7 cellular contexts compared by ENCODE assay signal in genomic region chr3:81758771-81759170, GRCh38. TPM values are rescaled to one million over a fixed set of nuclear protein-coding genes. Genes with fewer than 3 reads are reported as not detected.
DNase-seq lines count a peak whose midpoint lies in the region; ATAC-seq, FAIRE-seq and TF ChIP-seq lines count a peak whose summit lies in the region.
"Not testable (repeated sequence)": the region's sequence is repeated elsewhere in the genome, so short reads cannot be mapped to it uniquely, and the experiment has no call there.

No MANE protein-coding gene starts in this region.

- H2AFZ ChIP-seq in IMR-90 (replicated peaks; ENCODE audit: low read length, poor library complexity); astrocyte (ENCODE audit: low read depth, low read length): not testable (repeated sequence)

- H3K14ac ChIP-seq in IMR-90 (replicated peaks; ENCODE audit: low read depth, low read length), result not testable (repeated sequence)

- not testable (repeated sequence) for H3K56ac ChIP-seq in IMR-90 (ENCODE audit: extremely low read depth, insufficient read depth, low read length)

- not testable (repeated sequence) for H4K20me1 ChIP-seq in IMR-90 (ENCODE audit: insufficient read depth, low read length); astrocyte (ENCODE audit: insufficient read depth, low read length)

- H3K18ac ChIP-seq in IMR-90 (ENCODE audit: low read depth, low read length), result peak overlapping the region; percentile 52; the same call in 1 of the 2 replicates

- intact Hi-C loops in IMR-90 (cut with micrococcal nuclease); activated CD4-positive, alpha-beta T cell treated with anti-CD3 and anti-CD28 coated beads, Interleukin-2, amount 10 ng/mL, durations not matched to agents 24 days and 14 days (cut with micrococcal nuclease); esophagus squamous epithelium (cut with DNase I): not testable (repeated sequence)
- intact Hi-C loops in sigmoid colon (cut with DNase I), result loop anchor here (2.0 kb wide), 1 partner anchor 14 kb away; no protein-coding TSS in a partner anchor

- H2BK20ac ChIP-seq in IMR-90 (ENCODE audit: low read depth, low read length), result peak overlapping the region; percentile 49; the same call in 1 of the 2 replicates

- H3K4me3 ChIP-seq in IMR-90 (ENCODE audit: insufficient read depth, low read depth, low read length); astrocyte (ENCODE audit: insufficient read depth, low read depth, low read length); right atrium auricular region; sigmoid colon: not testable (repeated sequence)
- H3K4me3 ChIP-seq in esophagus squamous epithelium, result peak overlapping the region in 1 of 4 donors; percentile 77
- H3K4me3 ChIP-seq in thoracic aorta, result peak overlapping the region; percentile 83

- H4K8ac ChIP-seq in IMR-90 (ENCODE audit: low read depth in 2 of 2, low read length in 2 of 2), result peak overlapping the region in 1 of 2 experiments; percentile 48; a peak in 2 of 4 replicates

- FAIRE-seq in astrocyte (lab: Jason Lieb, UNC), result not testable (repeated sequence)

- TF ChIP-seq CTCF in IMR-90 (conservative IDR thresholded peaks at IDR 0.05; ENCODE audit: low read depth, low read length); astrocyte (IDR thresholded peaks at IDR 0.05; ENCODE audit: insufficient read depth, low read depth, low read length); esophagus squamous epithelium (IDR thresholded peaks at IDR 0.05); right atrium auricular region (IDR thresholded peaks at IDR 0.05); sigmoid colon (IDR thresholded peaks at IDR 0.05); thoracic aorta (IDR thresholded peaks at IDR 0.05): not testable (repeated sequence)

- H3K36me3 Mint-ChIP-seq in activated CD4-positive, alpha-beta T cell treated with anti-CD3 and anti-CD28 coated beads, Interleukin-2, amount 10 ng/mL, durations not matched to agents 24 days and 14 days (ENCODE audit: low read depth), result peaks cover 59% of the 10 kb centered on the region
- peaks cover 30% of the 10 kb centered on the region for H3K36me3 Mint-ChIP-seq in astrocyte (ENCODE audit: low read depth, unreplicated experiment)

- 0 out of 2 replicates have a peak overlapping the region, but pooled peaks have one; percentile 42 for H3K23ac ChIP-seq in IMR-90 (ENCODE audit: low read depth, low read length)

- POLR2A ChIA-PET in IMR-90 (lab: Charles Lee; ENCODE audit: unreplicated experiment), result not testable (repeated sequence)

- H3K9ac ChIP-seq in IMR-90 (ENCODE audit: low read depth, low read length); astrocyte (ENCODE audit: low read length): not testable (repeated sequence)

- H3K27ac ChIP-seq in IMR-90 (ENCODE audit: insufficient read depth, low read length), result peak overlapping the region; percentile 28; the same call in 1 of the 2 replicates
- H3K27ac ChIP-seq in astrocyte (ENCODE audit: low read depth, low read length), result peak overlapping the region; percentile 8
- H3K27ac ChIP-seq in esophagus squamous epithelium, result peak overlapping the region; percentile 97 to 99 (median 98)
- peak overlapping the region; percentile 98 to 99 for H3K27ac ChIP-seq in right atrium auricular region
- peak overlapping the region; percentile 19 to 98 (median 59) for H3K27ac ChIP-seq in sigmoid colon
- peak overlapping the region; percentile 98 for H3K27ac ChIP-seq in thoracic aorta

- not testable (repeated sequence) for H3K4me3 Mint-ChIP-seq in activated CD4-positive, alpha-beta T cell treated with anti-CD3 and anti-CD28 coated beads, Interleukin-2, amount 10 ng/mL, durations not matched to agents 24 days and 14 days
- peak overlapping the region; percentile 90 for H3K4me3 Mint-ChIP-seq in astrocyte (ENCODE audit: unreplicated experiment)

- H2BK5ac ChIP-seq in IMR-90 (ENCODE audit: low read depth, low read length, poor library complexity, severe bottlenecking), result peak overlapping the region; percentile 98

- H4K5ac ChIP-seq in IMR-90 (ENCODE audit: low read depth, low read length), result peak overlapping the region; percentile 46

- H3K36me3 ChIP-seq in IMR-90 (ENCODE audit: control insufficient read depth, insufficient read depth, low read length); astrocyte (ENCODE audit: insufficient read depth, low read length); esophagus squamous epithelium; sigmoid colon; thoracic aorta: not testable (repeated sequence)
- H3K36me3 ChIP-seq in right atrium auricular region, result peaks cover 15% of the 10 kb centered on the region

- H3K79me1 ChIP-seq in IMR-90 (ENCODE audit: low read depth in 1 of 2, low read length in 2 of 2), result peaks cover 18 to 39% of the 10 kb centered on the region in 2 experiments

- peak overlapping the region; percentile 47; the same call in 1 of the 2 replicates for H3K4ac ChIP-seq in IMR-90 (ENCODE audit: low read depth, low read length)

- H2BK15ac ChIP-seq in IMR-90 (ENCODE audit: low read depth, low read length), result peak overlapping the region; percentile 10; the same call in 1 of the 3 replicates

- not testable (repeated sequence) for TF ChIP-seq RAD21 in IMR-90 (IDR thresholded peaks at IDR 0.05; ENCODE audit: low read length)

- H3K4me1 Mint-ChIP-seq in activated CD4-positive, alpha-beta T cell treated with anti-CD3 and anti-CD28 coated beads, Interleukin-2, amount 10 ng/mL, durations not matched to agents 24 days and 14 days, result peaks cover 44% of the 10 kb centered on the region
- H3K4me1 Mint-ChIP-seq in astrocyte (ENCODE audit: low read depth, unreplicated experiment), result peaks cover 10% of the 10 kb centered on the region

- not testable (repeated sequence) for H3K9me3 ChIP-seq in IMR-90 (ENCODE audit: control insufficient read depth, insufficient read depth, low read length); astrocyte (ENCODE audit: insufficient read depth, low read depth, low read length); esophagus squamous epithelium; right atrium auricular region; sigmoid colon; thoracic aorta

- not testable (repeated sequence) for H3K9me1 ChIP-seq in IMR-90 (ENCODE audit: insufficient read depth, low read length)

- DNase-seq in IMR-90; astrocyte (ENCODE audit: low read depth); esophagus squamous epithelium (lab: John Stamatoyannopoulos, UW); right atrium auricular region (ENCODE audit: low spot score); sigmoid colon; thoracic aorta (ENCODE audit: low spot score): not testable (repeated sequence)
- DNase-seq in activated CD4-positive, alpha-beta T cell treated with anti-CD3 and anti-CD28 coated beads, Interleukin-2, amount 10 ng/mL, durations not matched to agents 24 days and 14 days, result peak; percentile 48

- peak overlapping the region; percentile 75 for H2AK5ac ChIP-seq in IMR-90 (ENCODE audit: low read depth, low read length)

- not testable (repeated sequence) for H4K91ac ChIP-seq in IMR-90 (ENCODE audit: insufficient read depth, low read depth, low read length)

- not testable (repeated sequence) for BruUV-seq in IMR-90 (replicated peaks; lab: Mats Ljungman, UMichigan)

- CTCF ChIA-PET in IMR-90 (lab: Yijun Ruan, JAX), result not testable (repeated sequence)

- not testable (repeated sequence) for H2AK9ac ChIP-seq in IMR-90 (replicated peaks; ENCODE audit: low read depth, low read length, poor library complexity)

- dilution Hi-C loops in IMR-90 (cut with HindIII; ENCODE audit: low sequenced_read_pairs, unreplicated experiment), result not testable (repeated sequence)

- peaks cover 25% of the 10 kb centered on the region for H3K9me3 Mint-ChIP-seq in activated CD4-positive, alpha-beta T cell treated with anti-CD3 and anti-CD28 coated beads, Interleukin-2, amount 10 ng/mL, durations not matched to agents 24 days and 14 days
- H3K9me3 Mint-ChIP-seq in astrocyte (ENCODE audit: unreplicated experiment), result not testable (repeated sequence)

- WGBS in IMR-90 (ENCODE audit: extremely low coverage in 2 of 2, insufficient read length in 1 of 2), 2 experiments, result no CpG with 5 or more reads among the region's 4 CpGs
- WGBS in esophagus squamous epithelium, 2 donors, result 83 to 88% methylated on average over 4 of the region's 4 CpGs
- WGBS in sigmoid colon, 2 donors, result 96 to 97% methylated on average over 4 of the region's 4 CpGs

- not testable (repeated sequence) for H3K4me1 ChIP-seq in IMR-90 (ENCODE audit: control insufficient read depth, insufficient read depth, low read length)
- H3K4me1 ChIP-seq in astrocyte (ENCODE audit: insufficient read depth, low read length) (peaks cover 14% of the 10 kb centered on the region), esophagus squamous epithelium (peaks cover 0 to 48% (median 30%) of the 10 kb centered on the region in 3 donors), right atrium auricular region (peaks cover 0 to 51% of the 10 kb centered on the region in 2 donors), sigmoid colon (peaks cover 0 to 30% (median 20%) of the 10 kb centered on the region in 4 donors), thoracic aorta (ENCODE audit: control insufficient read depth in 1 of 2, low read depth in 2 of 2) (peaks cover 6 to 60% of the 10 kb centered on the region in 2 donors)

- H3K79me2 ChIP-seq in astrocyte (ENCODE audit: insufficient read depth, low read length), result peaks cover 66% of the 10 kb centered on the region

- not testable (repeated sequence) for ATAC-seq in IMR-90 (ENCODE audit: low read depth); thoracic aorta (ENCODE audit: insufficient number of reproducible peaks, low FRiP score, low read depth)

- H2BK120ac ChIP-seq in IMR-90 (ENCODE audit: low read depth, low read length), result peak overlapping the region; percentile 55; the same call in 1 of the 2 replicates

- in situ Hi-C loops in IMR-90 (cut with MboI; ENCODE audit: low sequenced_read_pairs), result not testable (repeated sequence)

- not testable (repeated sequence) for H3K27me3 Mint-ChIP-seq in activated CD4-positive, alpha-beta T cell treated with anti-CD3 and anti-CD28 coated beads, Interleukin-2, amount 10 ng/mL, durations not matched to agents 24 days and 14 days; astrocyte (ENCODE audit: low read depth, unreplicated experiment)

- not testable (repeated sequence) for TF ChIP-seq EP300 in sigmoid colon (IDR thresholded peaks at IDR 0.05)

- not testable (repeated sequence) for TF ChIP-seq POLR2A in IMR-90 (IDR thresholded peaks at IDR 0.05; ENCODE audit: low read depth, low read length); esophagus squamous epithelium (IDR thresholded peaks at IDR 0.05); sigmoid colon (IDR thresholded peaks at IDR 0.05)

- H3K27ac Mint-ChIP-seq in activated CD4-positive, alpha-beta T cell treated with anti-CD3 and anti-CD28 coated beads, Interleukin-2, amount 10 ng/mL, durations not matched to agents 24 days and 14 days; astrocyte (ENCODE audit: unreplicated experiment): not testable (repeated sequence)

- not testable (repeated sequence) for H3K27me3 ChIP-seq in IMR-90 (ENCODE audit: control insufficient read depth, insufficient read depth, low read length); astrocyte (ENCODE audit: insufficient read depth, low read length); esophagus squamous epithelium; right atrium auricular region; sigmoid colon; thoracic aorta (replicated peaks; ENCODE audit: insufficient read depth)

- peak overlapping the region; percentile 32; the same call in 1 of the 2 replicates for H3K4me2 ChIP-seq in IMR-90 (ENCODE audit: low read depth, low read length)
- not testable (repeated sequence) for H3K4me2 ChIP-seq in astrocyte (ENCODE audit: low read length)

RNA-seq across cellular contexts. Expression of gene GBE1, which starts 2.7 kb away (rescaled TPM):
- total RNA-seq in IMR-90 (2012; rRNA removed), result 90.3 and 122 TPM in 2 replicates
- polyA plus RNA-seq in IMR-90 (2012; rRNA removed), result 26.5 and 36.7 TPM in 2 replicates
- 5.6 and 6.6 TPM in 2 replicates for polyA plus RNA-seq in IMR-90 (2012; cell fraction: cytosol; rRNA removed)
- 2.0 and 25.1 TPM in 2 replicates for polyA plus RNA-seq in IMR-90 (2012; cell fraction: nucleus; rRNA removed; ENCODE audit: low replicate concordance)
- total RNA-seq in activated CD4-positive, alpha-beta T cell treated with anti-CD3 and anti-CD28 coated beads, Interleukin-2, amount 10 ng/mL, durations not matched to agents 24 days and 14 days, result 39.1 and 40.8 TPM in 2 replicates
- 58.6 and 60.3 TPM in 2 replicates for total RNA-seq in astrocyte
- total RNA-seq in esophagus squamous epithelium, result 10 to 100 TPM; 19.2 to 37.2 (median 29.7) TPM
- total RNA-seq in right atrium auricular region, result 10 to 100 TPM; 52.5 to 72.6 TPM
- 10 to 100 TPM; 12.1 to 24.6 (median 20.4) TPM for total RNA-seq in sigmoid colon
- polyA plus RNA-seq in sigmoid colon, result 10 to 100 TPM; 10.2 to 10.9 (median 10.8) TPM
- total RNA-seq in thoracic aorta, result 10 to 100 TPM; 60.1 to 67.1 TPM

Comparison
In these comparisons a context has a peak if more than half of its experiments do, and no peak if none do; other contexts are left out.
1. H3K27ac ChIP-seq: peak in every context shown above with its lines; median percentile 98 in right atrium auricular region; 98 in esophagus squamous epithelium; 98 in thoracic aorta; 59 in sigmoid colon; 28 in IMR-90; 8 in astrocyte.